Comparison of ENCODE assay signal across 8 cellular contexts in the genomic region with DNA sequence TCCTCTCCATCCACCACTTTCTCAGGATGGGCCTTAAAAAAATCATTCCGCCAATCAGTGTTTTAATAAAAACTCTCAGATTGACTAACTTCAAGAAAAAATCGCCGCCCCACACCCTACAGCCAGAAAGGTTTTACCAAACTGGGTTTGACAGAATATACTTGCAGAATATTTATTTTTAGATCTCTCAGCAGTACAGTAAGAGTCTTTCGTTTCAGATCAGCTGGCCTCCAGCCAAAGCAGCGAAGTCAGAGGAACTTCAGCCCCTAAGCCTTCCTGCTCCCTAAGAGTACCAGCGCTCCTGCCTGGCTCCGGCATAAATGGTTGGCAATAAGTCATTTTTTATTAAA. TPM values are rescaled to one million over a fixed set of nuclear protein-coding genes. Genes with fewer than 3 reads are reported as not detected.
DNase-seq lines count a peak whose midpoint lies in the region; ATAC-seq and TF ChIP-seq lines count a peak whose summit lies in the region.

No MANE protein-coding gene starts in this region.

- H3K27ac Mint-ChIP-seq in GM23338: no peak overlapping the region

- no peaks in the 10 kb centered on the region for H3K9me3 ChIP-seq in smooth muscle cell (replicated peaks; ENCODE audit: low read depth)

- DNase-seq in Ammon's horn (ENCODE audit: low spot score): peak; percentile 71
- DNase-seq in cardiac septum (ENCODE audit: low spot score): peak; percentile 90
- peak; percentile 10 for DNase-seq in smooth muscle cell (lab: John Stamatoyannopoulos, UW; ENCODE audit: unreplicated experiment)
- DNase-seq in cortex of kidney (lab: John Stamatoyannopoulos, UW): no peak
- DNase-seq in GM23338 (ENCODE audit: low spot score): no peak

- intact Hi-C loops in cardiac septum (cut with DNase I): no loop called here

- no peak for TF ChIP-seq CTCF in WI38 (IDR thresholded peaks at IDR 0.05; ENCODE audit: low read depth, low read length)
- TF ChIP-seq CTCF in smooth muscle cell (IDR thresholded peaks at IDR 0.05; ENCODE audit: borderline replicate concordance, insufficient read depth, poor library complexity, severe bottlenecking): no peak
- no peak for TF ChIP-seq CTCF in GM23338 (conservative IDR thresholded peaks at IDR 0.05; ENCODE audit: low read depth in 2 of 2)

- H4K20me1 ChIP-seq in smooth muscle cell (ENCODE audit: low read depth) (no peaks in the 10 kb centered on the region), GM23338 (replicated peaks; ENCODE audit: insufficient read depth) (peaks cover 5% of the 10 kb centered on the region; the same call in 1 of the 2 replicates)

- peak overlapping the region; percentile 58 for H3K4me2 ChIP-seq in smooth muscle cell
- H3K4me2 ChIP-seq in GM23338: no peak overlapping the region

- H3K36me3 Mint-ChIP-seq in GM23338 (ENCODE audit: low read depth): peaks cover 58% of the 10 kb centered on the region

- no peak overlapping the region for H3K4me3 Mint-ChIP-seq in GM23338

- H3K27me3 Mint-ChIP-seq in GM23338 (ENCODE audit: insufficient read depth, low read depth, poor library complexity): peaks cover 4% of the 10 kb centered on the region

- H3K4me1 Mint-ChIP-seq in GM23338: no peaks in the 10 kb centered on the region

- peak overlapping the region; percentile 89 for H3K27ac ChIP-seq in smooth muscle cell (ENCODE audit: low read depth)
- H3K27ac ChIP-seq in GM23338 (ENCODE audit: low read depth): no peak overlapping the region

- ATAC-seq in GM18909 (IDR thresholded peaks at IDR 0.05; ENCODE audit: poor library complexity, unreplicated experiment) (peak; percentile 51), HG03139 (IDR thresholded peaks at IDR 0.05; ENCODE audit: unreplicated experiment) (peak; percentile 34), GM23338 (no peak)

- peaks cover 11% of the 10 kb centered on the region for H3K4me1 ChIP-seq in smooth muscle cell (ENCODE audit: low read depth)
- no peaks in the 10 kb centered on the region for H3K4me1 ChIP-seq in GM23338 (ENCODE audit: insufficient read depth)

- H3F3A ChIP-seq in smooth muscle cell (ENCODE audit: low read depth): peaks cover 7% of the 10 kb centered on the region
- H3F3A ChIP-seq in GM23338 (replicated peaks; ENCODE audit: low read depth): no peaks in the 10 kb centered on the region

- H3K9me3 Mint-ChIP-seq in GM23338: no peaks in the 10 kb centered on the region

- H3K9ac ChIP-seq in smooth muscle cell (ENCODE audit: low read depth): peak overlapping the region; percentile 73

- H3K9me2 ChIP-seq in GM23338 (ENCODE audit: insufficient read depth): no peaks in the 10 kb centered on the region

- H3K79me2 ChIP-seq in smooth muscle cell (ENCODE audit: low read depth) (no peaks in the 10 kb centered on the region), GM23338 (replicated peaks; ENCODE audit: insufficient read depth) (no peaks in the 10 kb centered on the region; the same call in 1 of the 2 replicates)

- H3K27me3 ChIP-seq in smooth muscle cell (ENCODE audit: low read depth) (no peaks in the 10 kb centered on the region), GM23338 (ENCODE audit: insufficient read depth) (no peaks in the 10 kb centered on the region)

- H3K36me3 ChIP-seq in smooth muscle cell (ENCODE audit: low read depth) (no peaks in the 10 kb centered on the region), GM23338 (ENCODE audit: insufficient read depth) (peaks cover 34% of the 10 kb centered on the region)

- WGBS in smooth muscle cell (ENCODE audit: low lambda C conversion rate): 63% methylated on average over 7 of the region's 7 CpGs

- no peak overlapping the region for H2AFZ ChIP-seq in smooth muscle cell (ENCODE audit: low read depth)
- no peak overlapping the region for H2AFZ ChIP-seq in GM23338

- H3K4me3 ChIP-seq in WI38 (ENCODE audit: low read depth, low read length): peak overlapping the region; percentile 21
- no peak overlapping the region for H3K4me3 ChIP-seq in smooth muscle cell
- H3K4me3 ChIP-seq in GM23338: no peak overlapping the region

TF ChIP-seq in GM23338, 12 proteins besides CTCF, POLR2A, EP300 and RAD21:
- TF ChIP-seq POLR2AphosphoS5 (IDR thresholded peaks at IDR 0.05; ENCODE audit: low read depth) (no peak), ETS1 (IDR thresholded peaks at IDR 0.05) (no peak), ZNF462 (CRISPR knock-in tag; IDR thresholded peaks at IDR 0.05) (no peak), NANOG (IDR thresholded peaks at IDR 0.05; ENCODE audit: borderline replicate concordance) (no peak)
TF ChIP-seq in GM23338: peak in this region for 0.

RNA-seq across cellular contexts. Expression of gene TBC1D7, which starts 24.7 kb away (rescaled TPM):
- total RNA-seq in cardiac septum (30.5 TPM), smooth muscle cell (19.6 and 21.1 TPM in 2 replicates)
- polyA plus RNA-seq in smooth muscle cell (29.5 and 39.6 TPM in 2 replicates), GM23338 (2016; fragmentation: Nextera tagmentation; extraction: Ambion mirVana) (57.7 and 70.4 TPM in 2 replicates)
- total RNA-seq in GM23338 (2014; rRNA removed; shearing (Covaris generic)): 42.8 and 62.0 TPM in 2 replicates

Comparison
In these comparisons a context has a peak if more than half of its experiments do, and no peak if none do; other contexts are left out.
1. DNase-seq: peak in Ammon's horn (single experiment), cardiac septum (single experiment) and smooth muscle cell (single experiment); none in cortex of kidney (single experiment) and GM23338 (single experiment).